1 cellular context compared by ENCODE assay signal in the genomic region with DNA sequence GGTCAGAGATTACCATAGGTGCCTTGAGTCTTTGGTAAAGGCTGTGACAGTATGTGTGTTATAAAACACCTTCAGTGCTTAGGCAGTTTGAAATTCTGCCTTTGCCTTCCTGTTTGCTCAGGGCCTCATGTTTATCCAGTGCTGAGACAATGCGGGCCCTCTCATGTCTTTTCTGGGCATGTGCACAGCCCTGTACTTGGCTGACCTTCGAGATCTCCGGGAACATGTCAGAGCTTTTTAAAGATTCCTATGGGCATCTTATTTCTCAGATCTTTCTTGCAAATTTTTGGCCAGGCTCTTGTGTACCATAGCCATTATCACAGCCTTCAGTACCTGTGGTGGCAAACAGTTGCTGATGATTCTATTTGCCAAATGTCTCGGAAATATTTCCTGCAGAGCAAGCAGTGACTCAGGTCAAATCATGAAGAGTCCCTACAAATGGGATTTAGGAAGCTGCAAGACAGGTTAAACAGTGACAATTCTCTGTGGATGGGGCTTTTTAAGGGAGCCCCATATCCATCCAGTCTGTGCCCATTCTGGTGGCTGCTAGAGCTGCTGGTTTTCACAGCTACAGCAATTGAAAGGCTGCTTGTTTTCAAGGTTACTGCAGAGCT.
A peak's percentile ranks its signal among the peaks of the same experiment; 100 is the strongest.
TF ChIP-seq lines count a peak whose summit lies in the region.

No MANE protein-coding gene starts in this region.

TF ChIP-seq in HepG2, 621 proteins besides CTCF, POLR2A, EP300 and RAD21 (continued from another document and continues in another):
- TF ChIP-seq HNRNPLL (IDR thresholded peaks at IDR 0.05; ENCODE audit: low read depth, low read length, poor library complexity, severe bottlenecking): no peak
- TF ChIP-seq USF2 (IDR thresholded peaks at IDR 0.05; ENCODE audit: low read depth, low read length): no peak
- no peak for TF ChIP-seq USF2 (CRISPR knock-in tag; IDR thresholded peaks at IDR 0.05; ENCODE audit: borderline replicate concordance)
- no peak for TF ChIP-seq PTBP1 (IDR thresholded peaks at IDR 0.05; ENCODE audit: low read depth, low read length, poor library complexity, severe bottlenecking)
- no peak for TF ChIP-seq ARHGAP35 (CRISPR knock-in tag; IDR thresholded peaks at IDR 0.05; ENCODE audit: borderline replicate concordance)
- TF ChIP-seq, protein P1, sequence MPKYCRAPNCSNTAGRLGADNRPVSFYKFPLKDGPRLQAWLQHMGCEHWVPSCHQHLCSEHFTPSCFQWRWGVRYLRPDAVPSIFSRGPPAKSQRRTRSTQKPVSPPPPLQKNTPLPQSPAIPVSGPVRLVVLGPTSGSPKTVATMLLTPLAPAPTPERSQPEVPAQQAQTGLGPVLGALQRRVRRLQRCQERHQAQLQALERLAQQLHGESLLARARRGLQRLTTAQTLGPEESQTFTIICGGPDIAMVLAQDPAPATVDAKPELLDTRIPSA (CRISPR knock-in tag; IDR thresholded peaks at IDR 0.05; ENCODE audit: borderline replicate concordance): no peak
- no peak for TF ChIP-seq ZNF430 (CRISPR knock-in tag; IDR thresholded peaks at IDR 0.05)
- peak; percentile 56; the same call in 1 of the 2 replicates for TF ChIP-seq EHMT2 (IDR thresholded peaks at IDR 0.05; ENCODE audit: borderline replicate concordance, low read depth, low read length)
- TF ChIP-seq, protein P2, sequence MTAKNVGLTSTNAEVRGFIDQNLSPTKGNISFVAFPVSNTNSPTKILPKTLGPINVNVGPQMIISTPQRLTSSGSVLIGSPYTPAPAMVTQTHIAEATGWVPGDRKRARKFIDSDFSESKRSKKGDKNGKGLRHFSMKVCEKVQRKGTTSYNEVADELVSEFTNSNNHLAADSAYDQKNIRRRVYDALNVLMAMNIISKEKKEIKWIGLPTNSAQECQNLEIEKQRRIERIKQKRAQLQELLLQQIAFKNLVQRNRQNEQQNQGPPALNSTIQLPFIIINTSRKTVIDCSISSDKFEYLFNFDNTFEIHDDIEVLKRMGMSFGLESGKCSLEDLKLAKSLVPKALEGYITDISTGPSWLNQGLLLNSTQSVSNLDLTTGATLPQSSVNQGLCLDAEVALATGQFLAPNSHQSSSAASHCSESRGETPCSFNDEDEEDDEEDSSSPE (CRISPR knock-in tag; IDR thresholded peaks at IDR 0.05): 0 out of 2 replicates have a peak, but pooled peaks have one; percentile 33
- no peak for TF ChIP-seq ZNF280B (CRISPR knock-in tag; IDR thresholded peaks at IDR 0.05; ENCODE audit: borderline replicate concordance)
- TF ChIP-seq ZNF652 (CRISPR knock-in tag; IDR thresholded peaks at IDR 0.05; ENCODE audit: borderline replicate concordance, low read depth): 0 out of 2 replicates have a peak, but pooled peaks have one; percentile 14
- no peak for TF ChIP-seq SATB2 (CRISPR knock-in tag; IDR thresholded peaks at IDR 0.05)
- no peak for TF ChIP-seq KAT7 (CRISPR knock-in tag; IDR thresholded peaks at IDR 0.05; ENCODE audit: borderline replicate concordance)
- TF ChIP-seq ZMYM4 (CRISPR knock-in tag; IDR thresholded peaks at IDR 0.05): peak; percentile 70
- TF ChIP-seq ZKSCAN1 (IDR thresholded peaks at IDR 0.05; ENCODE audit: low read length): no peak
- no peak for TF ChIP-seq KLF15 (CRISPR knock-in tag; IDR thresholded peaks at IDR 0.05; ENCODE audit: borderline replicate concordance)
- TF ChIP-seq SKI (IDR thresholded peaks at IDR 0.05; ENCODE audit: partially characterized antibody): no peak
- TF ChIP-seq ZBTB49 (CRISPR knock-in tag; IDR thresholded peaks at IDR 0.05; ENCODE audit: borderline replicate concordance): peak; percentile 54; the same call in 1 of the 2 replicates
- TF ChIP-seq ONECUT2 (CRISPR knock-in tag; IDR thresholded peaks at IDR 0.05): no peak
- no peak for TF ChIP-seq ZNF556 (CRISPR knock-in tag; IDR thresholded peaks at IDR 0.05; ENCODE audit: borderline replicate concordance)
- no peak for TF ChIP-seq PHF20 (CRISPR knock-in tag; IDR thresholded peaks at IDR 0.05)
- TF ChIP-seq ZNF496 (CRISPR knock-in tag; IDR thresholded peaks at IDR 0.05; ENCODE audit: insufficient replicate concordance): no peak
- TF ChIP-seq, protein P3, sequence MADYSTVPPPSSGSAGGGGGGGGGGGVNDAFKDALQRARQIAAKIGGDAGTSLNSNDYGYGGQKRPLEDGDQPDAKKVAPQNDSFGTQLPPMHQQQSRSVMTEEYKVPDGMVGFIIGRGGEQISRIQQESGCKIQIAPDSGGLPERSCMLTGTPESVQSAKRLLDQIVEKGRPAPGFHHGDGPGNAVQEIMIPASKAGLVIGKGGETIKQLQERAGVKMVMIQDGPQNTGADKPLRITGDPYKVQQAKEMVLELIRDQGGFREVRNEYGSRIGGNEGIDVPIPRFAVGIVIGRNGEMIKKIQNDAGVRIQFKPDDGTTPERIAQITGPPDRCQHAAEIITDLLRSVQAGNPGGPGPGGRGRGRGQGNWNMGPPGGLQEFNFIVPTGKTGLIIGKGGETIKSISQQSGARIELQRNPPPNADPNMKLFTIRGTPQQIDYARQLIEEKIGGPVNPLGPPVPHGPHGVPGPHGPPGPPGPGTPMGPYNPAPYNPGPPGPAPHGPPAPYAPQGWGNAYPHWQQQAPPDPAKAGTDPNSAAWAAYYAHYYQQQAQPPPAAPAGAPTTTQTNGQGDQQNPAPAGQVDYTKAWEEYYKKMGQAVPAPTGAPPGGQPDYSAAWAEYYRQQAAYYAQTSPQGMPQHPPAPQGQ (CRISPR knock-in tag; IDR thresholded peaks at IDR 0.05; ENCODE audit: borderline replicate concordance): no peak
- TF ChIP-seq, protein P4, sequence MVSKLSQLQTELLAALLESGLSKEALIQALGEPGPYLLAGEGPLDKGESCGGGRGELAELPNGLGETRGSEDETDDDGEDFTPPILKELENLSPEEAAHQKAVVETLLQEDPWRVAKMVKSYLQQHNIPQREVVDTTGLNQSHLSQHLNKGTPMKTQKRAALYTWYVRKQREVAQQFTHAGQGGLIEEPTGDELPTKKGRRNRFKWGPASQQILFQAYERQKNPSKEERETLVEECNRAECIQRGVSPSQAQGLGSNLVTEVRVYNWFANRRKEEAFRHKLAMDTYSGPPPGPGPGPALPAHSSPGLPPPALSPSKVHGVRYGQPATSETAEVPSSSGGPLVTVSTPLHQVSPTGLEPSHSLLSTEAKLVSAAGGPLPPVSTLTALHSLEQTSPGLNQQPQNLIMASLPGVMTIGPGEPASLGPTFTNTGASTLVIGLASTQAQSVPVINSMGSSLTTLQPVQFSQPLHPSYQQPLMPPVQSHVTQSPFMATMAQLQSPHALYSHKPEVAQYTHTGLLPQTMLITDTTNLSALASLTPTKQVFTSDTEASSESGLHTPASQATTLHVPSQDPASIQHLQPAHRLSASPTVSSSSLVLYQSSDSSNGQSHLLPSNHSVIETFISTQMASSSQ (IDR thresholded peaks at IDR 0.05; ENCODE audit: low read depth): no peak
- TF ChIP-seq, protein P4 (CRISPR knock-in tag; IDR thresholded peaks at IDR 0.05; ENCODE audit: borderline replicate concordance): no peak
- 0 out of 2 replicates have a peak, but pooled peaks have one; percentile 43 for TF ChIP-seq IKZF5 (CRISPR knock-in tag; IDR thresholded peaks at IDR 0.05)
- TF ChIP-seq NFIB (CRISPR knock-in tag; IDR thresholded peaks at IDR 0.05; ENCODE audit: borderline replicate concordance): no peak
- no peak for TF ChIP-seq MAFG (CRISPR knock-in tag; IDR thresholded peaks at IDR 0.05)
- peak; percentile 40; the same call in 1 of the 2 replicates for TF ChIP-seq MIER3 (CRISPR knock-in tag; IDR thresholded peaks at IDR 0.05; ENCODE audit: borderline replicate concordance)
- TF ChIP-seq AGO2 (optimal IDR thresholded peaks at IDR 0.05; ENCODE audit: low read depth, low read length): no peak
- TF ChIP-seq, protein P5, sequence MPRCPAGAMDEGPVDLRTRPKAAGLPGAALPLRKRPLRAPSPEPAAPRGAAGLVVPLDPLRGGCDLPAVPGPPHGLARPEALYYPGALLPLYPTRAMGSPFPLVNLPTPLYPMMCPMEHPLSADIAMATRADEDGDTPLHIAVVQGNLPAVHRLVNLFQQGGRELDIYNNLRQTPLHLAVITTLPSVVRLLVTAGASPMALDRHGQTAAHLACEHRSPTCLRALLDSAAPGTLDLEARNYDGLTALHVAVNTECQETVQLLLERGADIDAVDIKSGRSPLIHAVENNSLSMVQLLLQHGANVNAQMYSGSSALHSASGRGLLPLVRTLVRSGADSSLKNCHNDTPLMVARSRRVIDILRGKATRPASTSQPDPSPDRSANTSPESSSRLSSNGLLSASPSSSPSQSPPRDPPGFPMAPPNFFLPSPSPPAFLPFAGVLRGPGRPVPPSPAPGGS (CRISPR knock-in tag; IDR thresholded peaks at IDR 0.05): no peak
- peak; percentile 57; the same call in 1 of the 2 replicates for TF ChIP-seq ZBED4 (CRISPR knock-in tag; IDR thresholded peaks at IDR 0.05; ENCODE audit: borderline replicate concordance)
